2 cellular contexts compared by ENCODE assay signal in genomic region chr9:12812710-12813109, GRCh38.
TF ChIP-seq lines count a peak whose summit lies in the region.

No MANE protein-coding gene starts in this region.

TF ChIP-seq in HCT116, 20 proteins besides CTCF, POLR2A, EP300 and RAD21:
- no peak for TF ChIP-seq CBX3 (IDR thresholded peaks at IDR 0.05; ENCODE audit: low read depth)
- no peak for TF ChIP-seq EGR1 (IDR thresholded peaks at IDR 0.05; ENCODE audit: low read depth)
- no peak for TF ChIP-seq TCF7L2 (IDR thresholded peaks at IDR 0.05; ENCODE audit: borderline replicate concordance, extremely low read depth, insufficient read depth, insufficient read length)
- no peak for TF ChIP-seq JUND (IDR thresholded peaks at IDR 0.05)
- TF ChIP-seq YY1 (IDR thresholded peaks at IDR 0.05; ENCODE audit: extremely low read depth, insufficient replicate concordance, low read depth, low read length): no peak
- no peak for TF ChIP-seq MAX (IDR thresholded peaks at IDR 0.05)

TF ChIP-seq in K562, 482 proteins besides CTCF, POLR2A, EP300 and RAD21:
- TF ChIP-seq ZNF316 (IDR thresholded peaks at IDR 0.05) (0 out of 2 replicates have a peak, but pooled peaks have one; percentile 25), TARDBP (IDR thresholded peaks at IDR 0.05) (no peak), U2AF2 (optimal IDR thresholded peaks at IDR 0.05; ENCODE audit: low read depth, low read length) (no peak), ZKSCAN3 (CRISPR knock-in tag; IDR thresholded peaks at IDR 0.05) (no peak), ZNF146 (CRISPR knock-in tag; IDR thresholded peaks at IDR 0.05; ENCODE audit: unreplicated experiment) (no peak), C11orf30 (IDR thresholded peaks at IDR 0.05; ENCODE audit: low read depth) (peak; percentile 17; the same call in 1 of the 2 replicates), CBFB (CRISPR knock-in tag; IDR thresholded peaks at IDR 0.05) (no peak), KDM1A (IDR thresholded peaks at IDR 0.05) (no peak), RBM22 (IDR thresholded peaks at IDR 0.05; ENCODE audit: low read depth, low read length, poor library complexity, severe bottlenecking) (no peak), PRPF4 (IDR thresholded peaks at IDR 0.05; ENCODE audit: insufficient read depth, low read depth, low read length, poor library complexity, severe bottlenecking) (no peak), SRF (CRISPR knock-in tag; IDR thresholded peaks at IDR 0.05) (no peak)
